ENCODE assay signal across 8 cellular contexts in the genomic region with DNA sequence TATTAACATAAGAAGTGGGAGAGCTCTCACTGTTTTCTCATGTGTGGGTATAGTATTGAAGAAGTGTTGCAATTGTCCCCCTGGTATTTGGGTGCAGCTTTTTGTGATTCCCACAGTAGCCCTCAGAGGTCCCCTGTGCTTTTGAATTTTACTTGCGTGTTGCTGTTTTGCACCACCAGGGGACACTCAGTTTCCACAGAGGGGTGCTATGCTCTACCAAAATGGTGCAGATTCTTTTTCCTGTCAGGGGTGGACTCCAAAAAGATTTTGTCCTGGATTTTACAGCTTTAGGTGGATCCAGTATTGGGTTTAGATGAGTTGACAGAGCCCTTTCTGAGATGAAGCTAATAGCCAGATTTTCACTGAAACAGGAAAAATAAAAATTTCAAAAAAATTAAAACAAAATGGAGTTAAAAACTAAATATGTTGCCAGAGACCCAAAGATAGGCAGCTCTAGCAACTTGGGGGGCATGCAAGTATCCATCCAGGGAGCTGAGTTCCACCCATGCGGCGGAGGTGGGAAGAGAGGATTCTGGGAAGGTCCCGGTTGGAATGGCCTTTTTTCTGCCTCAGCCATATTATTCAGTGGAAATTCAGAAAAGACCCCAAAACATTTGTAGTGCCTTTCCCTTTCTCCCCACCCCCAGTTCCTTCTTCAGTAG. TPM values are rescaled to one million over a fixed set of nuclear protein-coding genes. Genes with fewer than 3 reads are reported as not detected.
DNase-seq lines count a peak whose midpoint lies in the region; ATAC-seq and TF ChIP-seq lines count a peak whose summit lies in the region.

No MANE protein-coding gene starts in this region.

- ATAC-seq in T-helper 17 cell (no peak), HG02798 (IDR thresholded peaks at IDR 0.05; ENCODE audit: poor library complexity, unreplicated experiment) (no peak)

- H3K9me3 ChIP-seq in SU-DHL-6 (ENCODE audit: insufficient read depth, low read length): no peaks in the 10 kb centered on the region
- no peaks in the 10 kb centered on the region for H3K9me3 ChIP-seq in neural progenitor cell (ENCODE audit: low read depth)
- no peaks in the 10 kb centered on the region for H3K9me3 ChIP-seq in T-helper 17 cell (ENCODE audit: control insufficient read depth, low read length, poor library complexity, severe bottlenecking)

- DNase-seq in Daoy (ENCODE audit: low read depth) (peak; percentile 61), HL-60 (ENCODE audit: low read depth in 1 of 2, low spot score in 1 of 2) (peak in 1 of 2 experiments; percentile 12), fibroblast of peridontal ligament (ENCODE audit: extremely low read depth) (peak; percentile 74), neural progenitor cell (ENCODE audit: low spot score) (peak; percentile 59), T-helper 17 cell (no peak), OCI-M2 (lab: John Stamatoyannopoulos, UW; ENCODE audit: unreplicated experiment) (no peak)

- H3K27ac ChIP-seq in HL-60 (replicated peaks) (no peak overlapping the region), SU-DHL-6 (ENCODE audit: low read depth, low read length) (no peak overlapping the region), neural progenitor cell (peak overlapping the region; percentile 42)

- no peak overlapping the region for H3K4me3 ChIP-seq in HL-60 (replicated peaks; ENCODE audit: insufficient read depth, low read length)
- no peak overlapping the region for H3K4me3 ChIP-seq in SU-DHL-6 (ENCODE audit: insufficient read depth, low read length, poor library complexity, severe bottlenecking)
- H3K4me3 ChIP-seq in neural progenitor cell: no peak overlapping the region

- H3K27me3 Mint-ChIP-seq in neural progenitor cell (ENCODE audit: insufficient read depth, low read depth): peaks cover 2% of the 10 kb centered on the region
- H3K27me3 Mint-ChIP-seq in T-helper 17 cell: no peaks in the 10 kb centered on the region

- no peak overlapping the region for H3K4me3 Mint-ChIP-seq in neural progenitor cell
- no peak overlapping the region for H3K4me3 Mint-ChIP-seq in T-helper 17 cell

- H3K9ac ChIP-seq in SU-DHL-6 (ENCODE audit: low read length) (no peak overlapping the region), neural progenitor cell (no peak overlapping the region)

- H3K4me2 ChIP-seq in SU-DHL-6 (ENCODE audit: low read depth, low read length, poor library complexity, severe bottlenecking) (no peak overlapping the region), neural progenitor cell (peak overlapping the region; percentile 57)

- no peaks in the 10 kb centered on the region for H4K20me1 ChIP-seq in SU-DHL-6 (ENCODE audit: low read depth, low read length)
- H4K20me1 ChIP-seq in neural progenitor cell (ENCODE audit: low read depth): peaks cover 20% of the 10 kb centered on the region

- H3K36me3 ChIP-seq in SU-DHL-6 (ENCODE audit: low read length) (no peaks in the 10 kb centered on the region), neural progenitor cell (no peaks in the 10 kb centered on the region)

- H3K27ac Mint-ChIP-seq in neural progenitor cell (no peak overlapping the region), T-helper 17 cell (no peak overlapping the region)

- H3F3A ChIP-seq in SU-DHL-6 (ENCODE audit: insufficient read depth) (peaks cover 3% of the 10 kb centered on the region; the same call in 1 of the 2 replicates), neural progenitor cell (ENCODE audit: low read depth) (peaks cover 27% of the 10 kb centered on the region)

- no peaks in the 10 kb centered on the region for H3K9me2 ChIP-seq in SU-DHL-6 (replicated peaks; ENCODE audit: insufficient read depth, low read length)

- H3K36me3 Mint-ChIP-seq in neural progenitor cell: no peaks in the 10 kb centered on the region
- peaks cover 4% of the 10 kb centered on the region for H3K36me3 Mint-ChIP-seq in T-helper 17 cell (ENCODE audit: low read depth)

- peaks cover 17% of the 10 kb centered on the region for H3K4me1 ChIP-seq in neural progenitor cell

- no peaks in the 10 kb centered on the region for H3K9me3 Mint-ChIP-seq in neural progenitor cell

- no peaks in the 10 kb centered on the region for H3K27me3 ChIP-seq in HL-60 (ENCODE audit: insufficient read depth, poor library complexity, severe bottlenecking)
- no peaks in the 10 kb centered on the region for H3K27me3 ChIP-seq in SU-DHL-6 (ENCODE audit: low read length)
- H3K27me3 ChIP-seq in neural progenitor cell: no peaks in the 10 kb centered on the region

- TF ChIP-seq CTCF in HL-60 (IDR thresholded peaks at IDR 0.05; ENCODE audit: insufficient read depth, low read length) (peak; percentile 7), SU-DHL-6 (IDR thresholded peaks at IDR 0.05; ENCODE audit: insufficient read depth, low read length, poor library complexity, severe bottlenecking) (peak; percentile 31), neural progenitor cell (IDR thresholded peaks at IDR 0.05) (peak; percentile 64)

- H3K79me2 ChIP-seq in SU-DHL-6 (ENCODE audit: insufficient read depth, low read length) (no peaks in the 10 kb centered on the region), neural progenitor cell (ENCODE audit: low read depth) (no peaks in the 10 kb centered on the region)

- no peak overlapping the region for H2AFZ ChIP-seq in SU-DHL-6 (ENCODE audit: low read depth, low read length, severe bottlenecking)
- H2AFZ ChIP-seq in neural progenitor cell (replicated peaks): no peak overlapping the region

- H3K4me1 Mint-ChIP-seq in neural progenitor cell: peaks cover 18% of the 10 kb centered on the region
- peaks cover 1% of the 10 kb centered on the region for H3K4me1 Mint-ChIP-seq in T-helper 17 cell

RNA-seq across cellular contexts. Expression of a gene that starts 50.2 kb away (rescaled TPM):
- 35.5 and 43.8 TPM in 2 replicates for total RNA-seq in Daoy (2014; rRNA removed; shearing (Covaris generic))
- total RNA-seq in neural progenitor cell (ENCODE audit: low replicate concordance) (27.1 and 61.4 TPM in 2 replicates), T-helper 17 cell (10 to 100 TPM; 26.0 to 31.9 TPM)

RNA-seq across cellular contexts. Expression of a gene that starts 50.6 kb away (rescaled TPM):
- total RNA-seq in Daoy (2014; rRNA removed; shearing (Covaris generic)): 12.2 and 13.5 TPM in 2 replicates
- total RNA-seq in neural progenitor cell (ENCODE audit: low replicate concordance) (29.3 and 31.2 TPM in 2 replicates), T-helper 17 cell (1 to 10 TPM; 8.4 to 9.0 TPM)

Comparison
In these comparisons a context has a peak if more than half of its experiments do, and no peak if none do; other contexts are left out.
1. DNase-seq: peak in Daoy (single experiment), fibroblast of peridontal ligament (single experiment) and neural progenitor cell (single experiment); none in T-helper 17 cell (0 of 3) and OCI-M2 (single experiment).
2. CTCF ChIP-seq: peak in every context shown above with its lines; median percentile 64 in neural progenitor cell; 31 in SU-DHL-6; 7 in HL-60.